In genomic region chr5:99495456-99495855, GRCh38 we compare ENCODE assay signal across 7 cellular contexts.
A peak's percentile ranks its signal among the peaks of the same experiment; 100 is the strongest.
DNase-seq lines count a peak whose midpoint lies in the region; FAIRE-seq and TF ChIP-seq lines count a peak whose summit lies in the region.
"Not testable (repeated sequence)": the region's sequence is repeated elsewhere in the genome, so short reads cannot be mapped to it uniquely, and the experiment has no call there.

No MANE protein-coding gene starts in this region.

- H3K4me1 Mint-ChIP-seq in astrocyte (ENCODE audit: low read depth, unreplicated experiment), result not testable (repeated sequence)

- not testable (repeated sequence) for H3K18ac ChIP-seq in mesenchymal stem cell (ENCODE audit: low read depth in 1 of 2, low read length in 2 of 2)

- H4K91ac ChIP-seq in mesenchymal stem cell (ENCODE audit: low read length), result not testable (repeated sequence)

- not testable (repeated sequence) for H3K9me3 ChIP-seq in OCI-LY3 (ENCODE audit: insufficient read depth, low read length); astrocyte (ENCODE audit: insufficient read depth, low read depth, low read length); kidney (ENCODE audit: control insufficient read depth in 1 of 2, low read length in 2 of 2); mesenchymal stem cell (ENCODE audit: control insufficient read depth, low read length)

- H3K4ac ChIP-seq in mesenchymal stem cell (ENCODE audit: low read depth in 1 of 2, low read length in 2 of 2), result not testable (repeated sequence)

- not testable (repeated sequence) for H2AFZ ChIP-seq in OCI-LY3 (ENCODE audit: low read depth, low read length); astrocyte (ENCODE audit: low read depth, low read length); mesenchymal stem cell (ENCODE audit: low read depth, low read length)

- not testable (repeated sequence) for DNase-seq in H54 (ENCODE audit: insufficient read length, low spot score); astrocyte (ENCODE audit: low read depth); kidney
- DNase-seq in SK-MEL-5 (ENCODE audit: low read depth, low spot score) (peak; percentile 63), foreskin melanocyte (peak; percentile 59), mesenchymal stem cell (peak; percentile 0)

- H3K27ac Mint-ChIP-seq in astrocyte (ENCODE audit: unreplicated experiment), result not testable (repeated sequence)

- in situ Hi-C loops in SK-MEL-5 (cut with HindIII; ENCODE audit: low pct_unique_long_range_greater_than_20kb, low sequenced_read_pairs), result not testable (repeated sequence)

- TF ChIP-seq POLR2A in H54 (IDR thresholded peaks at IDR 0.05; ENCODE audit: low read depth, low read length), result not testable (repeated sequence)

- FAIRE-seq in H54 (lab: Jason Lieb, UNC) (peak; percentile 36), astrocyte (lab: Jason Lieb, UNC) (peak; percentile 13), kidney (lab: Jason Lieb, UNC) (peak; percentile 21)

- not testable (repeated sequence) for H3K9me3 Mint-ChIP-seq in astrocyte (ENCODE audit: unreplicated experiment)

- not testable (repeated sequence) for H3K23ac ChIP-seq in mesenchymal stem cell (ENCODE audit: low read length in 2 of 2)

- H3K4me3 ChIP-seq in OCI-LY3 (ENCODE audit: low read length); astrocyte (ENCODE audit: insufficient read depth, low read depth, low read length); kidney (ENCODE audit: low read length in 2 of 2); mesenchymal stem cell (ENCODE audit: insufficient read depth in 1 of 2, low read depth in 1 of 2, low read length in 2 of 2): not testable (repeated sequence)

- intact Hi-C loops in kidney (cut with DNase I), result not testable (repeated sequence)

- H3K36me3 ChIP-seq in OCI-LY3 (replicated peaks; ENCODE audit: low read depth, low read length); astrocyte (ENCODE audit: insufficient read depth, low read length); kidney (ENCODE audit: control insufficient read depth in 1 of 2, insufficient read depth in 2 of 2, low read length in 2 of 2); mesenchymal stem cell (ENCODE audit: control insufficient read depth in 1 of 2, insufficient read depth in 2 of 2, low read depth in 1 of 2, low read length in 2 of 2): not testable (repeated sequence)

- not testable (repeated sequence) for H3K14ac ChIP-seq in mesenchymal stem cell (ENCODE audit: low read length in 2 of 2)

- not testable (repeated sequence) for H2BK12ac ChIP-seq in mesenchymal stem cell (ENCODE audit: low read length in 2 of 2)

- H2BK120ac ChIP-seq in mesenchymal stem cell (ENCODE audit: low read depth, low read length), result not testable (repeated sequence)

- H3K4me3 Mint-ChIP-seq in astrocyte (ENCODE audit: unreplicated experiment), result not testable (repeated sequence)

- not testable (repeated sequence) for H4K8ac ChIP-seq in mesenchymal stem cell (ENCODE audit: low read length)

- H4K20me1 ChIP-seq in OCI-LY3 (ENCODE audit: insufficient read depth, low read length); astrocyte (ENCODE audit: insufficient read depth, low read length): not testable (repeated sequence)

- not testable (repeated sequence) for H3K27me3 ChIP-seq in OCI-LY3 (ENCODE audit: low read depth, low read length); astrocyte (ENCODE audit: insufficient read depth, low read length); mesenchymal stem cell (ENCODE audit: control insufficient read depth in 1 of 2, insufficient read depth in 1 of 2, low read length in 2 of 2)

- H3K27me3 Mint-ChIP-seq in astrocyte (ENCODE audit: low read depth, unreplicated experiment), result not testable (repeated sequence)

- H3K4me1 ChIP-seq in OCI-LY3 (ENCODE audit: low read length); astrocyte (ENCODE audit: insufficient read depth, low read length); kidney (ENCODE audit: control insufficient read depth in 1 of 2, insufficient read depth in 1 of 2, low read depth in 1 of 2, low read length in 2 of 2); mesenchymal stem cell (ENCODE audit: control insufficient read depth, insufficient read depth, low read depth, low read length): not testable (repeated sequence)

- not testable (repeated sequence) for H3K36me3 Mint-ChIP-seq in astrocyte (ENCODE audit: low read depth, unreplicated experiment)

- H3K79me2 ChIP-seq in OCI-LY3 (ENCODE audit: low read length); astrocyte (ENCODE audit: insufficient read depth, low read length): not testable (repeated sequence)

- not testable (repeated sequence) for H2BK15ac ChIP-seq in mesenchymal stem cell (ENCODE audit: low read depth, poor library complexity, severe bottlenecking)

- not testable (repeated sequence) for H3K79me1 ChIP-seq in mesenchymal stem cell (replicated peaks; ENCODE audit: low read length, poor library complexity, severe bottlenecking)

- H3K4me2 ChIP-seq in OCI-LY3 (ENCODE audit: low read length), result 0 out of 2 replicates have a peak overlapping the region, but pooled peaks have one; percentile 15
- not testable (repeated sequence) for H3K4me2 ChIP-seq in astrocyte (ENCODE audit: low read length); mesenchymal stem cell (ENCODE audit: low read length, poor library complexity, severe bottlenecking)

- not testable (repeated sequence) for TF ChIP-seq CTCF in OCI-LY3 (IDR thresholded peaks at IDR 0.05; ENCODE audit: low read depth, low read length); astrocyte (IDR thresholded peaks at IDR 0.05; ENCODE audit: insufficient read depth, low read depth, low read length); kidney (IDR thresholded peaks at IDR 0.05; ENCODE audit: borderline replicate concordance, extremely low read depth, insufficient read depth)

- no CpG with 5 or more reads among the region's 4 CpGs for WGBS in mesenchymal stem cell

- H2AK5ac ChIP-seq in mesenchymal stem cell (ENCODE audit: low read length, severe bottlenecking), result not testable (repeated sequence)

- H3K27ac ChIP-seq in OCI-LY3 (ENCODE audit: low read length); astrocyte (ENCODE audit: low read depth, low read length); kidney (ENCODE audit: low read depth in 2 of 2, low read length in 2 of 2); mesenchymal stem cell (ENCODE audit: low read length, poor library complexity, severe bottlenecking): not testable (repeated sequence)

- H3K9ac ChIP-seq in OCI-LY3 (ENCODE audit: low read length); astrocyte (ENCODE audit: low read length); kidney (ENCODE audit: low read length in 2 of 2); mesenchymal stem cell (ENCODE audit: low read length): not testable (repeated sequence)

- not testable (repeated sequence) for H2BK5ac ChIP-seq in mesenchymal stem cell (ENCODE audit: low read depth, low read length, poor library complexity, severe bottlenecking)
